12 cellular contexts compared by ENCODE assay signal in genomic region chr15:88090406-88091085, GRCh38.
"Had no signal": no experiment of that assay in that cellular context is flagged by ENCODE, and none has a peak within 500 bp of the region (broad histone marks: within the 10 kb centered on the region; RNA-seq: fewer than 3 reads in every experiment).

No MANE protein-coding gene starts in this region.

- H3K27me3 ChIP-seq: suprapubic skin had no signal

- H3K9me3 ChIP-seq: gastrocnemius medialis, suprapubic skin had no signal

- H3K27ac ChIP-seq: gastrocnemius medialis, suprapubic skin had no signal

- H3K36me3 Mint-ChIP-seq: activated naive CD4-positive, alpha-beta T cell treated with anti-CD3 and anti-CD28 coated beads, Interleukin-2, amount 50 U/mL, for 72 hours had no signal

- H3K4me3 Mint-ChIP-seq: neural crest cell had no signal

- H3K36me3 ChIP-seq: gastrocnemius medialis, suprapubic skin had no signal

- FAIRE-seq: colon had no signal

- H3K4me3 ChIP-seq: gastrocnemius medialis, suprapubic skin had no signal

- ATAC-seq: activated CD4-positive, CD25-positive, alpha-beta regulatory T cell treated with anti-CD3 and anti-CD28 coated beads, Interleukin-2, amount 50 U/mL, for 24 hours; activated naive CD4-positive, alpha-beta T cell treated with anti-CD3 and anti-CD28 coated beads, Interleukin-2, amount 50 U/mL, for 72 hours; gastrocnemius medialis had no signal

- DNase-seq: activated T-cell treated with anti-CD3 and anti-CD28 coated beads, Interleukin-2, amount 50 U/mL, for 1 hour; amniotic stem cell; gastrocnemius medialis; hippocampal formation; stimulated activated CD4-positive, alpha-beta T cell treated with anti-CD3 and anti-CD28 coated beads, Interleukin-4, amount 100 ng/mL, for 1 hour; stimulated activated CD8-positive, alpha-beta memory T cell treated with anti-CD3 and anti-CD28 coated beads, Interleukin-4, amount 100 ng/mL, for 48 hours; stimulated activated naive CD8-positive, alpha-beta T cell treated with anti-CD3 and anti-CD28 coated beads, Interleukin-15, Interleukin-2, amounts not matched to agents 100 U/mL and 50 U/mL, for 24 hours had no signal

- H3K4me1 ChIP-seq: gastrocnemius medialis, suprapubic skin had no signal
